Comparison of ENCODE assay signal across 8 cellular contexts in genomic region chr2:195269220-195269619, GRCh38.
"Had no signal": no experiment of that assay in that cellular context is flagged by ENCODE, and none has a peak within 500 bp of the region (broad histone marks: within the 10 kb centered on the region; RNA-seq: fewer than 3 reads in every experiment).

No MANE protein-coding gene starts in this region.

- H3K27ac ChIP-seq: GM23248, HL-60 had no signal

- H3K4me3 ChIP-seq: GM23248, HAP-1 had no signal

- H3K9ac ChIP-seq: GM23248 had no signal

- DNase-seq: GOT3, H7, HFFc6, IMR-90 had no signal

- H2AFZ ChIP-seq: GM23248 had no signal

- H3K9me3 Mint-ChIP-seq: HFFc6 had no signal

- H3K4me3 Mint-ChIP-seq: HFFc6 had no signal

- H3K9me3 ChIP-seq: HAP-1 had no signal

- H3K36me3 ChIP-seq: HAP-1 had no signal

- H3K27ac Mint-ChIP-seq: HFFc6 had no signal

- ATAC-seq: HCT116 had no signal
